ENCODE assay signal across 17 cellular contexts in genomic region chr3:188727052-188727451, GRCh38.
DNase-seq lines count a peak whose midpoint lies in the region; ATAC-seq and TF ChIP-seq lines count a peak whose summit lies in the region.
"Had no signal": no experiment of that assay in that cellular context is flagged by ENCODE, and none has a peak within 500 bp of the region (broad histone marks: within the 10 kb centered on the region; RNA-seq: fewer than 3 reads in every experiment).

No MANE protein-coding gene starts in this region.

- H3K79me2 ChIP-seq in Karpas-422 (ENCODE audit: low read length) (no peaks in the 10 kb centered on the region), OCI-LY7 (ENCODE audit: insufficient read depth, low read depth, low read length) (no peaks in the 10 kb centered on the region)

- TF ChIP-seq CTCF in activated B cell treated with CpG ODN at 0.5 μM for 24 hours (IDR thresholded peaks at IDR 0.05) (no peak), OCI-LY7 (conservative IDR thresholded peaks at IDR 0.05; ENCODE audit: low read length) (no peak)

- no peaks in the 10 kb centered on the region for H3K9me3 ChIP-seq in Karpas-422 (ENCODE audit: low read length)
- no peaks in the 10 kb centered on the region for H3K9me3 ChIP-seq in OCI-LY7 (ENCODE audit: low read length)
- H3K9me3 ChIP-seq: BE2C, Caco-2 had no signal

- H3K36me3 Mint-ChIP-seq in activated B cell treated with CpG ODN at 0.5 μM for 24 hours (ENCODE audit: low read depth) = no peaks in the 10 kb centered on the region
- H3K36me3 Mint-ChIP-seq: CD4-positive, CD25-positive, alpha-beta regulatory T cell had no signal

- CTCF ChIA-PET in activated B cell treated with CpG ODN at 0.5 μM for 24 hours (lab: Charles Lee) (no interaction called here), OCI-LY7 (lab: Charles Lee; ENCODE audit: unreplicated experiment) (no interaction called here)

- H3K4me1 Mint-ChIP-seq in activated B cell treated with CpG ODN at 0.5 μM for 24 hours = peaks cover 54% of the 10 kb centered on the region
- H3K4me1 Mint-ChIP-seq: GM23338 had no signal

- H3K27ac ChIP-seq in Karpas-422 (ENCODE audit: low read length) = peak overlapping the region; percentile 5; the same call in 1 of the 2 replicates
- H3K27ac ChIP-seq in OCI-LY7 (ENCODE audit: low read depth, low read length, poor library complexity, severe bottlenecking) = no peak overlapping the region
- H3K27ac ChIP-seq: HL-60 had no signal

- H3K4me3 ChIP-seq in Karpas-422 (ENCODE audit: low read length) = 0 out of 2 replicates have a peak overlapping the region, but pooled peaks have one; percentile 11
- H3K4me3 ChIP-seq in OCI-LY7 (ENCODE audit: low read depth, low read length, poor library complexity, severe bottlenecking) = no peak overlapping the region
- H3K4me3 ChIP-seq: GM23338 had no signal

- DNase-seq in Karpas-422 = peak; percentile 56
- no peak for DNase-seq in activated B cell treated with CpG ODN at 0.5 μM for 24 hours
- DNase-seq in putamen (ENCODE audit: low spot score) = no peak
- DNase-seq in activated CD4-positive, alpha-beta T cell treated with anti-CD3 and anti-CD28 coated beads for 4 hours = no peak
- no peak for DNase-seq in SHP77 (lab: John Stamatoyannopoulos, UW)
- DNase-seq in OCI-LY7 (ENCODE audit: low spot score) = no peak
- DNase-seq: ACHN; BE2C; C1 segment of cervical spinal cord; Caco-2; CD4-positive, CD25-positive, alpha-beta regulatory T cell; CD8-positive, alpha-beta memory T cell; GDM1; HCEC 1CT had no signal

- no TSS peak for BruUV-seq in OCI-LY7 (replicated peaks; lab: Mats Ljungman, UMichigan)

- no peaks in the 10 kb centered on the region for H3K27me3 ChIP-seq in Karpas-422 (ENCODE audit: low read length)
- H3K27me3 ChIP-seq: BE2C had no signal

- intact Hi-C loops in activated B cell treated with CpG ODN at 0.5 μM for 24 hours (cut with micrococcal nuclease) = loop anchor here (2.0 kb wide), 1 partner anchor 16 kb away; no protein-coding TSS in a partner anchor
- intact Hi-C loops in OCI-LY7 (cut with micrococcal nuclease; ENCODE audit: unreplicated experiment) = no loop called here

- peak overlapping the region; percentile 57 for H3K27ac Mint-ChIP-seq in activated B cell treated with CpG ODN at 0.5 μM for 24 hours
- H3K27ac Mint-ChIP-seq: GM23338 had no signal

- peak; percentile 55 for ATAC-seq in GM19467 (IDR thresholded peaks at IDR 0.05; ENCODE audit: unreplicated experiment)
- peak; percentile 78 for ATAC-seq in activated B cell treated with CpG ODN at 0.5 μM for 24 hours (ENCODE audit: low read depth)
- ATAC-seq: GM23338 had no signal

- POLR2A ChIA-PET in activated B cell treated with CpG ODN at 0.5 μM for 24 hours (lab: Charles Lee) = interaction anchor here (0.5 to 1.2 kb wide), 4 partner anchors 24 to 983 kb away, joined by 3 to 5 read pairs (median 4); partner anchors contain the start of gene BCL6
- POLR2A ChIA-PET in OCI-LY7 (lab: Charles Lee) = interaction anchor here (1.0 kb wide), 1 partner anchor 11 kb away, joined by 3 read pairs; no protein-coding TSS in a partner anchor

- H3K4me3 Mint-ChIP-seq in activated B cell treated with CpG ODN at 0.5 μM for 24 hours = no peak overlapping the region
- H3K4me3 Mint-ChIP-seq: CD8-positive, alpha-beta memory T cell; GM23338 had no signal

- H4K20me1 ChIP-seq in Karpas-422 (ENCODE audit: insufficient read depth, low read depth, low read length) = no peaks in the 10 kb centered on the region
- no peaks in the 10 kb centered on the region for H4K20me1 ChIP-seq in OCI-LY7 (ENCODE audit: insufficient read depth, low read length)

- H3K9me2 ChIP-seq in Karpas-422 (replicated peaks; ENCODE audit: insufficient read depth, low read length) = no peaks in the 10 kb centered on the region; the same call in 1 of the 2 replicates
- no peaks in the 10 kb centered on the region for H3K9me2 ChIP-seq in OCI-LY7 (ENCODE audit: insufficient read depth, low read length)

- no peak overlapping the region; the same call in 1 of the 2 replicates for H2AFZ ChIP-seq in Karpas-422 (ENCODE audit: low read length)
- no peak overlapping the region for H2AFZ ChIP-seq in OCI-LY7 (ENCODE audit: low read length)
- H2AFZ ChIP-seq: GM23338 had no signal

- H3K27me3 Mint-ChIP-seq in activated B cell treated with CpG ODN at 0.5 μM for 24 hours = no peaks in the 10 kb centered on the region
- H3K27me3 Mint-ChIP-seq: CD4-positive, CD25-positive, alpha-beta regulatory T cell; CD8-positive, alpha-beta memory T cell had no signal

- no peaks in the 10 kb centered on the region for H3K36me3 ChIP-seq in Karpas-422 (ENCODE audit: insufficient read depth, low read length)
- H3K36me3 ChIP-seq in OCI-LY7 (ENCODE audit: insufficient read depth, low read length) = no peaks in the 10 kb centered on the region
- H3K36me3 ChIP-seq: BE2C had no signal

- no peak overlapping the region for H3K9ac ChIP-seq in Karpas-422 (ENCODE audit: low read length)

- peak overlapping the region; percentile 53 for H3K4me2 ChIP-seq in Karpas-422 (ENCODE audit: low read depth, low read length, poor library complexity, severe bottlenecking)
- no peak overlapping the region for H3K4me2 ChIP-seq in OCI-LY7 (ENCODE audit: low read length)
- H3K4me2 ChIP-seq: GM23338 had no signal

- peaks cover 28% of the 10 kb centered on the region for H3K4me1 ChIP-seq in Karpas-422 (ENCODE audit: low read length)
- peaks cover 19% of the 10 kb centered on the region for H3K4me1 ChIP-seq in OCI-LY7 (ENCODE audit: insufficient read depth, low read length, poor library complexity, severe bottlenecking)
- H3K4me1 ChIP-seq: BE2C had no signal

- no peaks in the 10 kb centered on the region for H3K9me3 Mint-ChIP-seq in activated B cell treated with CpG ODN at 0.5 μM for 24 hours
- H3K9me3 Mint-ChIP-seq: CD4-positive, CD25-positive, alpha-beta regulatory T cell; CD8-positive, alpha-beta memory T cell; GM23338 had no signal
